ENCODE assay signal across 1 cellular context in the genomic region with DNA sequence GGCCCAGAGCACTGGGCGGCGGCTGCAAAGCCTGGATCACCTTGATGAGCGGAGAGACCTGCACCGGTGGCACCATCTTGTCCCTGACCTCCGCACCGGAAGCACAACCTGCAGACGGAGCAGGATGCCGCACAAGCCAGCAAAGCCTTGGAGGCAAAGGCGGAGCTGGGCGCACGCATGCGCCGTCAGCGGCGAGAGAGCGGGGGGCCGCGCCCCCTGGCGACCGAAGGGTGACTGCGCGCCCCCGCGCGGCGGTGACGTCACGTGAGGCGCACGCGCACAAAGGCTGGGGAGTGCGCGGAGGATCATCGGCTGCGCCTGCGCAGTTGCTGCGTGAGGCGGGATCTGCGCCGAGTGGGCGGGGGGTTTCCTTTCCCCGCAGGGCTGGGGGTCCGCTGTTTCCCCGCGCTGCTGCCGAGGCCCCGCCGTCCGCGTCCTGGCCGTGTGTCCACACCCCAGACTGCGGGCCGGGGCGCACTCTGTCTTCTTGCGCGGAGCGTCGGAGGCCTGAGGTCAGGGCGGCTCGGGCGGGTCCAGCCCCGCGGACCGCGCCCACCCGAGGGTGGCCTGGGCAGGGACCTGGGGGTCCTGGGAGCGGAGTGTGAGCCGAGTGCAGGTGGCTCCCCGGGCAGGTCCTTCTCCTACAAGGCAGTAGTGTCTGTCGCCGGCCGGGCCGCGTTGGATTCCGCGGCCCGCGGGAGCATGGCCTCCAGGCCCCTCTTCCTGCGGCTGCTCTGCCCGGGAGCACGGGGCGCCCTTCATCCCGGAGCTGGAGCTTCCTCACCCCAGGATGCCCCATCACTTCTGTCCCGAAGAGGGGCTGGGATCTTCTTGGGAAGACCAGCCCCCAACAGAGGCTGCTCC.
A peak's percentile ranks its signal among the peaks of the same experiment; 100 is the strongest.
TF ChIP-seq lines count a peak whose summit lies in the region.

A gene with protein sequence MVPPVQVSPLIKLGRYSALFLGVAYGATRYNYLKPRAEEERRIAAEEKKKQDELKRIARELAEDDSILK (minus strand): TSS at position 105 of the 864 bp plus-strand sequence. CDS start 29 bp downstream, at position 76.
TSS of gene MYL5 (plus strand) at position 371 of the 864 bp plus-strand sequence. CDS start 3,485 bp downstream, outside the sequence.

TF ChIP-seq in GM12878, 131 proteins besides CTCF, POLR2A, EP300 and RAD21 (continued from another document):
- TF ChIP-seq ZBTB11 (CRISPR knock-in tag; IDR thresholded peaks at IDR 0.05) (no peak; the same call in 1 of the 2 replicates), RFX5 (IDR thresholded peaks at IDR 0.05; ENCODE audit: low read depth, low read length) (peak; percentile 62; the same call in 1 of the 2 replicates), CEBPZ (IDR thresholded peaks at IDR 0.05; ENCODE audit: low read depth, low read length) (no peak), NFIC (IDR thresholded peaks at IDR 0.05; ENCODE audit: low read depth, low read length) (no peak), IKZF1 (conservative IDR thresholded peaks at IDR 0.05) (peak; percentile 99), ASH2L (IDR thresholded peaks at IDR 0.05; ENCODE audit: borderline replicate concordance, low read depth) (no peak), ATF3 (IDR thresholded peaks at IDR 0.05; ENCODE audit: borderline replicate concordance, extremely low read depth, low read depth, low read length) (peak; percentile 70; the same call in 1 of the 2 replicates), SPI1 (IDR thresholded peaks at IDR 0.05; ENCODE audit: borderline replicate concordance, insufficient read depth, low read depth, low read length) (no peak), POU2F2 (IDR thresholded peaks at IDR 0.05; ENCODE audit: borderline replicate concordance, low read depth, low read length) (no peak), TARDBP (IDR thresholded peaks at IDR 0.05; ENCODE audit: borderline replicate concordance) (no peak), EED (IDR thresholded peaks at IDR 0.05; ENCODE audit: low read depth) (0 out of 2 replicates have a peak, but pooled peaks have one; percentile 7), PML (IDR thresholded peaks at IDR 0.05; ENCODE audit: low read length) (no peak), ZNF384 (IDR thresholded peaks at IDR 0.05; ENCODE audit: borderline replicate concordance, low read depth, low read length) (no peak), NBN (IDR thresholded peaks at IDR 0.05) (peak; percentile 96), KAT2A (conservative IDR thresholded peaks at IDR 0.05; ENCODE audit: control insufficient read depth, low read depth, low read length) (no peak), RUNX3 (IDR thresholded peaks at IDR 0.05; ENCODE audit: low read length) (no peak), ATF2 (IDR thresholded peaks at IDR 0.05; ENCODE audit: low read length) (no peak), NFYA (IDR thresholded peaks at IDR 0.05; ENCODE audit: borderline replicate concordance, low read depth, low read length) (no peak), HDAC6 (IDR thresholded peaks at IDR 0.05; ENCODE audit: unreplicated experiment) (no peak), MEF2B (IDR thresholded peaks at IDR 0.05; ENCODE audit: partially characterized antibody, poor library complexity, severe bottlenecking) (peak; percentile 40), RCOR1 (conservative IDR thresholded peaks at IDR 0.05; ENCODE audit: low read depth, low read length) (0 out of 2 replicates have a peak, but pooled peaks have one; percentile 14), RBBP5 (conservative IDR thresholded peaks at IDR 0.05) (no peak)
- TF ChIP-seq, protein P1, sequence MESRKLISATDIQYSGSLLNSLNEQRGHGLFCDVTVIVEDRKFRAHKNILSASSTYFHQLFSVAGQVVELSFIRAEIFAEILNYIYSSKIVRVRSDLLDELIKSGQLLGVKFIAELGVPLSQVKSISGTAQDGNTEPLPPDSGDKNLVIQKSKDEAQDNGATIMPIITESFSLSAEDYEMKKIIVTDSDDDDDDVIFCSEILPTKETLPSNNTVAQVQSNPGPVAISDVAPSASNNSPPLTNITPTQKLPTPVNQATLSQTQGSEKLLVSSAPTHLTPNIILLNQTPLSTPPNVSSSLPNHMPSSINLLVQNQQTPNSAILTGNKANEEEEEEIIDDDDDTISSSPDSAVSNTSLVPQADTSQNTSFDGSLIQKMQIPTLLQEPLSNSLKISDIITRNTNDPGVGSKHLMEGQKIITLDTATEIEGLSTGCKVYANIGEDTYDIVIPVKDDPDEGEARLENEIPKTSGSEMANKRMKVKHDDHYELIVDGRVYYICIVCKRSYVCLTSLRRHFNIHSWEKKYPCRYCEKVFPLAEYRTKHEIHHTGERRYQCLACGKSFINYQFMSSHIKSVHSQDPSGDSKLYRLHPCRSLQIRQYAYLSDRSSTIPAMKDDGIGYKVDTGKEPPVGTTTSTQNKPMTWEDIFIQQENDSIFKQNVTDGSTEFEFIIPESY (IDR thresholded peaks at IDR 0.05) = no peak
- TF ChIP-seq, protein P2, sequence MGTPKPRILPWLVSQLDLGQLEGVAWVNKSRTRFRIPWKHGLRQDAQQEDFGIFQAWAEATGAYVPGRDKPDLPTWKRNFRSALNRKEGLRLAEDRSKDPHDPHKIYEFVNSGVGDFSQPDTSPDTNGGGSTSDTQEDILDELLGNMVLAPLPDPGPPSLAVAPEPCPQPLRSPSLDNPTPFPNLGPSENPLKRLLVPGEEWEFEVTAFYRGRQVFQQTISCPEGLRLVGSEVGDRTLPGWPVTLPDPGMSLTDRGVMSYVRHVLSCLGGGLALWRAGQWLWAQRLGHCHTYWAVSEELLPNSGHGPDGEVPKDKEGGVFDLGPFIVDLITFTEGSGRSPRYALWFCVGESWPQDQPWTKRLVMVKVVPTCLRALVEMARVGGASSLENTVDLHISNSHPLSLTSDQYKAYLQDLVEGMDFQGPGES (IDR thresholded peaks at IDR 0.05) = no peak
- TF ChIP-seq, protein P3, sequence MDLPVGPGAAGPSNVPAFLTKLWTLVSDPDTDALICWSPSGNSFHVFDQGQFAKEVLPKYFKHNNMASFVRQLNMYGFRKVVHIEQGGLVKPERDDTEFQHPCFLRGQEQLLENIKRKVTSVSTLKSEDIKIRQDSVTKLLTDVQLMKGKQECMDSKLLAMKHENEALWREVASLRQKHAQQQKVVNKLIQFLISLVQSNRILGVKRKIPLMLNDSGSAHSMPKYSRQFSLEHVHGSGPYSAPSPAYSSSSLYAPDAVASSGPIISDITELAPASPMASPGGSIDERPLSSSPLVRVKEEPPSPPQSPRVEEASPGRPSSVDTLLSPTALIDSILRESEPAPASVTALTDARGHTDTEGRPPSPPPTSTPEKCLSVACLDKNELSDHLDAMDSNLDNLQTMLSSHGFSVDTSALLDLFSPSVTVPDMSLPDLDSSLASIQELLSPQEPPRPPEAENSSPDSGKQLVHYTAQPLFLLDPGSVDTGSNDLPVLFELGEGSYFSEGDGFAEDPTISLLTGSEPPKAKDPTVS (IDR thresholded peaks at IDR 0.05; ENCODE audit: low read depth, low read length) = 0 out of 2 replicates have a peak, but pooled peaks have one; percentile 36
